ENCODE assay signal across 1 cellular context in the genomic region with DNA sequence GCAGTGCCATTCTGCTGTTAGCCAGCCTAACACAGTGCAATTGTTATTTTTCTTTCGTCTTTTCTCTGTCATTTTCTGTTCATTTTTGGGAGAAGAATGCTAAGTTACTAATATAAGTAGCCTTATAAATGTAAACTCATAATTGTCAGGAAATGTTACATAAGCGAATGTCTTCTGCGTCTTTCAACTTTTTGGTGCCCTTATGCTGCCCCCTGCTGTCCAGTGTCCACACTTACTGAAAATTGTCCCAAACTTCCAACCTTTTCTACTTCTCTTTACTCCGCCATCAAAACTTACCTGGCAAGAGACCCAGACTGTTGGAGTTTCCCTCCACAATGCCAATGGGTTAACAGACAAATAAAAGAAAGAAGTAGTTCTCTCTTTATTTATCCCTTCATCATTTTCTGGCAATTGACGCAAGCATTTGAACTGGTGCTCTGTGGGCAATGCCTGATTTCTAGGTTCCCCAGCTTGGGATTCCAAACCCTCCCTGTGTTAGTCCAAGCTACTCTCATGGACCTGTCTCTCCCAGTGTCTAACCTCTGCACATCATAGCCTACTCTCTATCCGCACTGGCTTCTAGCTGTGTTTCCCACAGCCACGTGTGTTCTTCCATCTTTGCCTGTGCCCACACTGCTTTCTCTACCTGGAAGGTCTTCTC.
TF ChIP-seq lines count a peak whose summit lies in the region.

No MANE protein-coding gene starts in this region.

TF ChIP-seq in HCT116, 20 proteins besides CTCF, POLR2A, EP300 and RAD21:
- 0 out of 2 replicates have a peak, but pooled peaks have one; percentile 24 for TF ChIP-seq SRF (IDR thresholded peaks at IDR 0.05; ENCODE audit: low read depth)
- TF ChIP-seq, protein P1, sequence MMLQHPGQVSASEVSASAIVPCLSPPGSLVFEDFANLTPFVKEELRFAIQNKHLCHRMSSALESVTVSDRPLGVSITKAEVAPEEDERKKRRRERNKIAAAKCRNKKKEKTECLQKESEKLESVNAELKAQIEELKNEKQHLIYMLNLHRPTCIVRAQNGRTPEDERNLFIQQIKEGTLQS (IDR thresholded peaks at IDR 0.05), result no peak
